Comparison of ENCODE assay signal across 7 cellular contexts in genomic region chr16:53085539-53086450, GRCh38. TPM values are rescaled to one million over a fixed set of nuclear protein-coding genes. Genes with fewer than 3 reads are reported as not detected.
A peak's percentile ranks its signal among the peaks of the same experiment; 100 is the strongest.
DNase-seq lines count a peak whose midpoint lies in the region; ATAC-seq and TF ChIP-seq lines count a peak whose summit lies in the region.

No MANE protein-coding gene starts in this region.

- no peaks in the 10 kb centered on the region for H3K9me3 ChIP-seq in upper lobe of right lung

- peaks cover 76% of the 10 kb centered on the region for H3K4me1 ChIP-seq in upper lobe of right lung

- in situ Hi-C loops in KBM-7 (cut with MboI; ENCODE audit: low pct_unique_long_range_greater_than_20kb, low sequenced_read_pairs), result no loop called here

- H3K4me3 ChIP-seq in upper lobe of right lung, result no peak overlapping the region

- no peak for TF ChIP-seq CTCF in upper lobe of right lung (IDR thresholded peaks at IDR 0.05)

- ATAC-seq in upper lobe of right lung (no peak), HG03521 (IDR thresholded peaks at IDR 0.05; ENCODE audit: unreplicated experiment) (no peak)

- intact Hi-C loops in upper lobe of right lung (cut with DNase I), result no loop called here

- peak overlapping the region; percentile 80 for H3K27ac ChIP-seq in upper lobe of right lung

- peak; percentile 45 for DNase-seq in NCI-H2227 (lab: John Stamatoyannopoulos, UW; ENCODE audit: unreplicated experiment)
- peak; percentile 44 for DNase-seq in dermis blood vessel endothelial cell
- DNase-seq in lung microvascular endothelial cell (ENCODE audit: low read depth in 2 of 2), result peak; percentile 41 to 79
- no peak for DNase-seq in upper lobe of right lung
- no peak for DNase-seq in KBM-7
- no peak for DNase-seq in stimulated activated CD4-positive, alpha-beta T cell treated with anti-CD3 and anti-CD28 coated beads, Interleukin-1b, Interleukin-23, amount 100 ng/mL, for 48 hours

- no peaks in the 10 kb centered on the region for H3K27me3 ChIP-seq in upper lobe of right lung

- no peaks in the 10 kb centered on the region for H3K36me3 ChIP-seq in upper lobe of right lung

RNA-seq across cellular contexts. Expression of gene CHD9, which starts 31.0 kb away (rescaled TPM):
- 51.1 and 95.0 TPM in 2 replicates for total RNA-seq in dermis blood vessel endothelial cell
- total RNA-seq in lung microvascular endothelial cell, result 22.2 and 41.7 TPM in 2 replicates
- total RNA-seq in upper lobe of right lung, result 81.4 TPM

RNA-seq across cellular contexts. Expression of gene CHD9NB, which starts 33.1 kb away (rescaled TPM):
- total RNA-seq in dermis blood vessel endothelial cell, result 0.65 and 1.9 TPM in 2 replicates
- total RNA-seq in lung microvascular endothelial cell, result under 0.01 and 0.22 TPM in 2 replicates
- 1.1 TPM for total RNA-seq in upper lobe of right lung

Comparison
In these comparisons a context has a peak if more than half of its experiments do, and no peak if none do; other contexts are left out.
1. DNase-seq: peak in NCI-H2227 (single experiment), dermis blood vessel endothelial cell (single experiment) and lung microvascular endothelial cell (2 of 2); none in upper lobe of right lung (single experiment), KBM-7 (single experiment) and stimulated activated CD4-positive, alpha-beta T cell treated with anti-CD3 and anti-CD28 coated beads, Interleukin-1b, Interleukin-23, amount 100 ng/mL, for 48 hours (single experiment).